In the genomic region with DNA sequence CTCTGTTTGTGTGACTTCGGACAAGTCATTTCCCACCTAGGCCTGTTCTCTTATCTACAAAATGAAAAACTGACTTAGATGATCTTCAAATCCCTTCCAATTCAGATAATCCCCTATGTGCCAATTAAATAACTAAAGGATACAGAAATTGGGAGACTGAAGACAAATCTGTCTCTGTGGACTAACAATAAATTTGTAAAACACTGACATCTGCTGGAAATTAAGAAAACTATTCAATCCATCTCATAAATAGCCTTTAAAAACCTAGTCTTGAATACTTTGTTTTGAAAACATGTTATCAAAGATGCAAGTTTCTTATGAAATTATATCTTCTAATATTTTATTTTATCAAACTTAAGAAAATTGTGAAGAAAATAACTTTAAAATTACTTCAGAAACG, we compare ENCODE assay signal across 15 cellular contexts. TPM values are rescaled to one million over a fixed set of nuclear protein-coding genes. Genes with fewer than 3 reads are reported as not detected.
A peak's percentile ranks its signal among the peaks of the same experiment; 100 is the strongest.
DNase-seq lines count a peak whose midpoint lies in the region; ATAC-seq, FAIRE-seq and TF ChIP-seq lines count a peak whose summit lies in the region.
"Had no signal": no experiment of that assay in that cellular context is flagged by ENCODE, and none has a peak within 500 bp of the region (broad histone marks: within the 10 kb centered on the region; RNA-seq: fewer than 3 reads in every experiment).

No MANE protein-coding gene starts in this region.

- no peaks in the 10 kb centered on the region for H3K9me3 ChIP-seq in cardiac muscle cell (ENCODE audit: low read depth)
- no peaks in the 10 kb centered on the region for H3K9me3 ChIP-seq in heart right ventricle
- H3K9me3 ChIP-seq in endothelial cell of umbilical vein (replicated peaks; ENCODE audit: control insufficient read depth, insufficient read depth, low read length), result no peaks in the 10 kb centered on the region
- H3K9me3 ChIP-seq: gastrocnemius medialis, Peyer's patch had no signal

- no peaks in the 10 kb centered on the region for H3K9me1 ChIP-seq in endothelial cell of umbilical vein (replicated peaks; ENCODE audit: control insufficient read depth, extremely low read depth, insufficient read depth, low read length)

- H3K27me3 ChIP-seq in cardiac muscle cell (no peaks in the 10 kb centered on the region), heart right ventricle (no peaks in the 10 kb centered on the region), endothelial cell of umbilical vein (ENCODE audit: control insufficient read depth in 2 of 2, insufficient read depth in 2 of 2, low read length in 2 of 2) (no peaks in the 10 kb centered on the region)
- H3K27me3 ChIP-seq: gastrocnemius medialis, Peyer's patch had no signal

- no peaks in the 10 kb centered on the region for H3K36me3 ChIP-seq in cardiac muscle cell
- peaks cover 0 to 5% (median 0%) of the 10 kb centered on the region in 9 donors for H3K36me3 ChIP-seq in heart right ventricle
- no peaks in the 10 kb centered on the region for H3K36me3 ChIP-seq in endothelial cell of umbilical vein (ENCODE audit: control insufficient read depth in 2 of 2, extremely low read depth in 1 of 2, insufficient read depth in 2 of 2, low read length in 2 of 2)
- H3K36me3 ChIP-seq: gastrocnemius medialis, Peyer's patch had no signal

- intact Hi-C loops in heart right ventricle (cut with DNase I), result loop anchor here in 1 of 10 donors (10.0 kb wide), 1 partner anchor 474 kb away; no protein-coding TSS in a partner anchor
- intact Hi-C loops in endothelial cell of umbilical vein (cut with micrococcal nuclease), result no loop called here

- POLR2A ChIA-PET in endothelial cell of umbilical vein (lab: Charles Lee), result no interaction called here

- H3K27ac ChIP-seq in cardiac muscle cell, result no peak overlapping the region
- H3K27ac ChIP-seq in heart right ventricle, result no peak overlapping the region
- H3K27ac ChIP-seq in endothelial cell of umbilical vein (ENCODE audit: insufficient read depth, low read depth, low read length), result no peak overlapping the region
- H3K27ac ChIP-seq: gastrocnemius medialis, Peyer's patch had no signal

- DNase-seq in cardiac muscle cell (ENCODE audit: low read depth in 1 of 2, low spot score in 1 of 2) (peak in 1 of 2 donors; percentile 21), heart right ventricle (no peak), NCI-H524 treated with DMSO at 0.1 percent for 48 hours (lab: John Stamatoyannopoulos, UW) (peak; percentile 29), endothelial cell of umbilical vein (ENCODE audit: low read depth, low spot score) (no peak), HTR-8/SVneo (ENCODE audit: insufficient read length, low spot score) (no peak)
- DNase-seq in activated effector memory CD4-positive, alpha-beta T cell treated with anti-CD3 and anti-CD28 coated beads, Interleukin-2, amount 50 U/mL, for 16 hours, result no peak
- DNase-seq in activated CD4-positive, CD25-positive, alpha-beta regulatory T cell treated with anti-CD3 and anti-CD28 coated beads, Interleukin-2, amount 50 U/mL, for 72 hours, result no peak
- DNase-seq: activated CD4-positive, CD25-positive, alpha-beta regulatory T cell; CD4-positive, CD25-positive, alpha-beta regulatory T cell; central memory CD4-positive, alpha-beta T cell; gastrocnemius medialis; nucleus accumbens; Peyer's patch; stimulated activated CD4-positive, alpha-beta T cell treated with anti-CD3 and anti-CD28 coated beads, Interleukin-4, amount 100 ng/mL, for 1 hour had no signal

- H3K4me3 ChIP-seq in cardiac muscle cell, result no peak overlapping the region
- H3K4me3 ChIP-seq in heart right ventricle, result no peak overlapping the region
- H3K4me3 ChIP-seq in endothelial cell of umbilical vein (replicated peaks in 1 of 3; ENCODE audit: insufficient read depth in 1 of 3, low read depth in 1 of 3, low read length in 3 of 3), result no peak overlapping the region
- H3K4me3 ChIP-seq: gastrocnemius medialis, Peyer's patch had no signal

- dilution Hi-C loops in endothelial cell of umbilical vein (cut with MboI; ENCODE audit: extremely low pct_ligation_motif_present, low sequenced_read_pairs), result no loop called here

- WGBS in heart right ventricle, 2 donors, result 83 to 86% methylated on average over 2 of the region's 2 CpGs

- H4K20me1 ChIP-seq in endothelial cell of umbilical vein (replicated peaks; ENCODE audit: control insufficient read depth, extremely low read depth, insufficient read depth, low read length), result no peaks in the 10 kb centered on the region

- BruUV-seq in endothelial cell of umbilical vein (replicated peaks; lab: Mats Ljungman, UMichigan), result no TSS peak

- H3K4me1 ChIP-seq in cardiac muscle cell (ENCODE audit: low read depth), result no peaks in the 10 kb centered on the region
- no peaks in the 10 kb centered on the region for H3K4me1 ChIP-seq in heart right ventricle
- peaks cover 1% of the 10 kb centered on the region for H3K4me1 ChIP-seq in endothelial cell of umbilical vein (ENCODE audit: control insufficient read depth, extremely low read depth, insufficient read depth, low read length)
- H3K4me1 ChIP-seq: gastrocnemius medialis had no signal

- H3K9ac ChIP-seq in endothelial cell of umbilical vein (replicated peaks; ENCODE audit: extremely low read depth, insufficient read depth, low read length), result no peak overlapping the region

- no peak overlapping the region for H2AFZ ChIP-seq in endothelial cell of umbilical vein (ENCODE audit: low read depth, low read length)

- H3K79me2 ChIP-seq in endothelial cell of umbilical vein (ENCODE audit: control insufficient read depth, insufficient read depth, low read length), result no peaks in the 10 kb centered on the region

- no peak for ATAC-seq in heart right ventricle
- no peak for ATAC-seq in GM21367 (IDR thresholded peaks at IDR 0.05; ENCODE audit: unreplicated experiment)
- ATAC-seq: gastrocnemius medialis had no signal

- FAIRE-seq in endothelial cell of umbilical vein (lab: Jason Lieb, UNC), result peak; percentile 52
- FAIRE-seq in HTR-8/SVneo (lab: Jason Lieb, UNC), result no peak

- H3K4me2 ChIP-seq in endothelial cell of umbilical vein (ENCODE audit: insufficient read depth, low read length), result no peak overlapping the region

- CTCF ChIA-PET in endothelial cell of umbilical vein (lab: Charles Lee), result interaction anchor here (0.9 to 10.5 kb wide), 4 partner anchors 17 to 522 kb away, joined by 3 to 535 read pairs (median 116); no protein-coding TSS in a partner anchor

- TF ChIP-seq POLR2A in endothelial cell of umbilical vein (IDR thresholded peaks at IDR 0.05; ENCODE audit: low read depth, low read length), result no peak

- TF ChIP-seq CTCF in cardiac muscle cell (IDR thresholded peaks at IDR 0.05; ENCODE audit: low read depth, low read length), result peak; percentile 28
- TF ChIP-seq CTCF in heart right ventricle (IDR thresholded peaks at IDR 0.05), result peak in 4 of 9 donors; percentile 20 to 41 (median 28)
- peak in 1 of 2 donors; percentile 4 for TF ChIP-seq CTCF in endothelial cell of umbilical vein (IDR thresholded peaks at IDR 0.05; ENCODE audit: extremely low read depth in 1 of 2, insufficient read depth in 1 of 2, low read depth in 1 of 2, low read length in 2 of 2)

TF ChIP-seq in endothelial cell of umbilical vein, 7 proteins besides CTCF, POLR2A, EP300 and RAD21:
- TF ChIP-seq POLR2AphosphoS5 (IDR thresholded peaks at IDR 0.05; ENCODE audit: insufficient read depth, low read depth, low read length), result no peak
- no peak for TF ChIP-seq GATA2 (IDR thresholded peaks at IDR 0.05; ENCODE audit: insufficient read depth, insufficient read length, low read depth, low read length)
- TF ChIP-seq, protein P1, sequence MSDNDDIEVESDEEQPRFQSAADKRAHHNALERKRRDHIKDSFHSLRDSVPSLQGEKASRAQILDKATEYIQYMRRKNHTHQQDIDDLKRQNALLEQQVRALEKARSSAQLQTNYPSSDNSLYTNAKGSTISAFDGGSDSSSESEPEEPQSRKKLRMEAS (IDR thresholded peaks at IDR 0.05; ENCODE audit: insufficient read depth, insufficient read length), result no peak
- no peak for TF ChIP-seq FOS (IDR thresholded peaks at IDR 0.05; ENCODE audit: borderline replicate concordance, insufficient read depth, low read length)
- no peak for TF ChIP-seq MYC (IDR thresholded peaks at IDR 0.05; ENCODE audit: low read depth, low read length)
- TF ChIP-seq EZH2 (IDR thresholded peaks at IDR 0.05; ENCODE audit: borderline replicate concordance, low read depth, low read length, severe bottlenecking), result no peak
- TF ChIP-seq JUN (IDR thresholded peaks at IDR 0.05; ENCODE audit: borderline replicate concordance, insufficient read depth, insufficient read length, low read depth), result no peak

RNA-seq across cellular contexts. Expression of a gene that starts 38.3 kb away (rescaled TPM):
- total RNA-seq in cardiac muscle cell, result 37.8 and 44.2 TPM in 2 replicates
- 38.3 and 48.6 TPM in 2 replicates for polyA plus RNA-seq in cardiac muscle cell
- total RNA-seq in heart right ventricle, result 10 to 100 TPM; 10.1 to 25.6 (median 19.3) TPM
- polyA plus RNA-seq in heart right ventricle, result 10 to 100 TPM; 37.5 to 38.5 TPM
- 9.9 and 15.7 TPM in 2 replicates for total RNA-seq in endothelial cell of umbilical vein
- polyA plus RNA-seq in endothelial cell of umbilical vein, result 7.4 and 9.3 TPM in 2 replicates
- 11.8 and 13.7 TPM in 2 replicates for polyA plus RNA-seq in endothelial cell of umbilical vein (2011; cell fraction: cytosol; rRNA removed)
- 4.6 and 5.4 TPM in 2 replicates for polyA plus RNA-seq in endothelial cell of umbilical vein (2011; cell fraction: nucleus; rRNA removed)
- 4.5 TPM in 2 replicates for polyA plus RNA-seq in endothelial cell of umbilical vein (2012)
- 3.9 and 6.8 TPM in 2 replicates for polyA minus RNA-seq in endothelial cell of umbilical vein
- 38.3 TPM for polyA minus RNA-seq in endothelial cell of umbilical vein (2011; cell fraction: cytosol; rRNA and poly(A)+ RNA removed)
- 2.8 and 3.4 TPM in 2 replicates for polyA minus RNA-seq in endothelial cell of umbilical vein (2011; cell fraction: nucleus; rRNA and poly(A)+ RNA removed)
